Comparison of ENCODE assay signal across 18 cellular contexts in genomic region chr12:120999191-121000120, GRCh38. TPM values are rescaled to one million over a fixed set of nuclear protein-coding genes. Genes with fewer than 3 reads are reported as not detected.
A peak's percentile ranks its signal among the peaks of the same experiment; 100 is the strongest.
DNase-seq lines count a peak whose midpoint lies in the region; ATAC-seq, FAIRE-seq and TF ChIP-seq lines count a peak whose summit lies in the region.
"Had no signal": no experiment of that assay in that cellular context is flagged by ENCODE, and none has a peak within 500 bp of the region (broad histone marks: within the 10 kb centered on the region; RNA-seq: fewer than 3 reads in every experiment).

No MANE protein-coding gene starts in this region.

- H3K36me3 ChIP-seq in HCT116 (ENCODE audit: control insufficient read depth in 1 of 2, insufficient read depth in 2 of 2, low read length in 2 of 2) (peaks cover 8 to 14% of the 10 kb centered on the region in 2 experiments; a peak in 3 of 4 replicates), H1 (ENCODE audit: control insufficient read depth in 2 of 4, insufficient read depth in 4 of 4, low read length in 3 of 4) (peaks cover 6 to 18% (median 10%) of the 10 kb centered on the region in 4 experiments; a peak in 6 of 8 replicates), lower lobe of right lung (peaks cover 28% of the 10 kb centered on the region)

- no peak overlapping the region for H2BK120ac ChIP-seq in H1 (replicated peaks; ENCODE audit: low read depth, low read length)

- H3K4me2 ChIP-seq in HCT116 (ENCODE audit: low read length) (no peak overlapping the region), H1 (ENCODE audit: insufficient read depth in 1 of 2, low read depth in 2 of 2, low read length in 2 of 2) (peak overlapping the region; percentile 34 to 64; a peak in 3 of 4 replicates)

- H2BK15ac ChIP-seq in H1 (ENCODE audit: low read length) = no peak overlapping the region

- peak overlapping the region; percentile 73; the same call in 1 of the 2 replicates for H4K8ac ChIP-seq in H1 (ENCODE audit: extremely low read depth, insufficient read depth, low read length)

- no peaks in the 10 kb centered on the region for H3K79me1 ChIP-seq in H1 (ENCODE audit: low read depth, low read length)

- H3K23ac ChIP-seq in H1 (ENCODE audit: insufficient read length) = no peak overlapping the region

- H4K91ac ChIP-seq in H1 (replicated peaks; ENCODE audit: insufficient read length, low read length) = peak overlapping the region; percentile 61

- H3K79me2 ChIP-seq in HCT116 (ENCODE audit: insufficient read depth, low read length) (no peaks in the 10 kb centered on the region), H1 (ENCODE audit: control insufficient read depth in 1 of 2, insufficient read depth in 2 of 2, low read length in 2 of 2) (no peaks in the 10 kb centered on the region)

- CTCF ChIA-PET in HCT116 (lab: Charles Lee) = no interaction called here
- CTCF ChIA-PET in H1 (lab: Charles Lee; ENCODE audit: partially characterized antibody) = interaction anchor here (1.0 to 1.7 kb wide), 2 partner anchors 10 kb away, joined by 3 to 9 read pairs; no protein-coding TSS in a partner anchor

- no peak for TF ChIP-seq CTCF in HCT116 (IDR thresholded peaks at IDR 0.05 in 2 of 3, conservative IDR thresholded peaks at IDR 0.05 in 1 of 3; ENCODE audit: borderline replicate concordance in 1 of 3, insufficient read depth in 1 of 3, low read depth in 2 of 3, low read length in 2 of 3)
- TF ChIP-seq CTCF in H1 (IDR thresholded peaks at IDR 0.05; ENCODE audit: control extremely low read depth in 1 of 3, insufficient read depth in 1 of 3, low read depth in 1 of 3, low read length in 3 of 3) = no peak
- TF ChIP-seq CTCF in lower lobe of right lung (IDR thresholded peaks at IDR 0.05) = no peak

- H3K9me2 ChIP-seq in HCT116 (ENCODE audit: insufficient read depth) = no peaks in the 10 kb centered on the region

- DNase-seq in AG20443 (ENCODE audit: low spot score) (peak; percentile 67), HCT116 (ENCODE audit: low read depth, low spot score) (no peak), H1 (ENCODE audit: low read depth in 1 of 2, low spot score in 2 of 2) (peak; percentile 38 to 81), lower lobe of right lung (peak; percentile 40), SHP77 (lab: John Stamatoyannopoulos, UW) (no peak), NCI-H526 (lab: John Stamatoyannopoulos, UW) (no peak)
- no peak for DNase-seq in stimulated activated CD4-positive, alpha-beta T cell treated with anti-CD3 and anti-CD28 coated beads, Interleukin-12 subunit alpha, Interleukin-12 subunit beta, amount 100 ng/mL, for 4 hours
- no peak for DNase-seq in activated CD8-positive, alpha-beta memory T cell treated with anti-CD3 and anti-CD28 coated beads, Interleukin-2, amount 50 U/mL, for 4 hours
- DNase-seq: activated CD4-positive, alpha-beta T cell treated with anti-CD3 and anti-CD28 coated beads, Interleukin-2, amount 10 ng/mL, durations not matched to agents 24 days and 14 days; amygdala; DMS79 treated with DMSO at 0.1 percent for 48 hours; NCI-H187 treated with DMSO at 0.1 percent for 48 hours; SIG-M5; stimulated activated CD4-positive, alpha-beta T cell treated with anti-CD3 and anti-CD28 coated beads, Interleukin-15, amount 100 ng/mL, for 24 hours; T1000 had no signal

- no peak overlapping the region for H2BK20ac ChIP-seq in H1 (ENCODE audit: low read length)

- TF ChIP-seq RAD21 in HCT116 (IDR thresholded peaks at IDR 0.05; ENCODE audit: low read depth) (no peak), H1 (IDR thresholded peaks at IDR 0.05 in 1 of 2, conservative IDR thresholded peaks at IDR 0.05 in 1 of 2; ENCODE audit: low read depth in 2 of 2, low read length in 2 of 2) (no peak)

- peak overlapping the region; percentile 62 for H3K4ac ChIP-seq in H1 (replicated peaks; ENCODE audit: insufficient read length, low read depth, low read length)

- RAD21 ChIA-PET in HCT116 (lab: Charles Lee; ENCODE audit: low non-redundant PET in 1 of 2, low total read pairs in 2 of 2, uncharacterized antibody in 2 of 2, unreplicated experiment in 2 of 2) = no interaction called here

- TF ChIP-seq POLR2A in HCT116 (IDR thresholded peaks at IDR 0.05; ENCODE audit: borderline replicate concordance, extremely low read depth, insufficient read depth, insufficient read length) = no peak
- TF ChIP-seq POLR2A in H1 (IDR thresholded peaks at IDR 0.05; ENCODE audit: control extremely low read depth in 1 of 2, low read depth in 2 of 2, low read length in 2 of 2) = no peak

- no peak overlapping the region for H4K5ac ChIP-seq in H1 (ENCODE audit: insufficient read length, low read depth, low read length)

- no peak overlapping the region for H3K27ac ChIP-seq in HCT116 (ENCODE audit: low read depth, low read length)
- H3K27ac ChIP-seq in H1 (ENCODE audit: low read depth, low read length) = no peak overlapping the region
- H3K27ac ChIP-seq in lower lobe of right lung = no peak overlapping the region
- H3K27ac ChIP-seq: BLaER1 treated with 17β-estradiol and CSF1 and Interleukin-3, amounts not matched to agents 10 nM and 100 nM; thyroid gland had no signal

- H3K56ac ChIP-seq in H1 (replicated peaks; ENCODE audit: insufficient read length, low read depth, low read length) = no peak overlapping the region

- H3K18ac ChIP-seq in H1 (ENCODE audit: extremely low read depth, low read length) = no peak overlapping the region; the same call in none of the 2 replicates

- H3K4me3 ChIP-seq in HCT116 (replicated peaks in 1 of 2; ENCODE audit: low read depth in 1 of 2, low read length in 2 of 2) (no peak overlapping the region), H1 (ENCODE audit: extremely low read depth in 1 of 4, insufficient read depth in 2 of 4, low read depth in 3 of 4, low read length in 4 of 4) (peak overlapping the region in 1 of 4 experiments; percentile 44; a peak in 2 of 8 replicates), lower lobe of right lung (no peak overlapping the region)
- H3K4me3 ChIP-seq: BLaER1 treated with 17β-estradiol and CSF1 and Interleukin-3, amounts not matched to agents 10 nM and 100 nM; thyroid gland had no signal

- H3K4me1 ChIP-seq in HCT116 (ENCODE audit: control insufficient read depth in 1 of 2, insufficient read depth in 2 of 2, low read length in 2 of 2) (no peaks in the 10 kb centered on the region), H1 (replicated peaks in 1 of 4; ENCODE audit: control insufficient read depth in 3 of 4, insufficient read depth in 4 of 4, low read length in 3 of 4) (peaks cover 2 to 6% (median 3%) of the 10 kb centered on the region in 4 experiments; a peak in 6 of 7 replicates), lower lobe of right lung (no peaks in the 10 kb centered on the region)

- no peaks in the 10 kb centered on the region for H4K20me1 ChIP-seq in HCT116 (ENCODE audit: insufficient read depth)
- peaks cover 0 to 5% of the 10 kb centered on the region in 2 experiments for H4K20me1 ChIP-seq in H1 (replicated peaks in 1 of 2; ENCODE audit: control insufficient read depth in 1 of 2, insufficient read depth in 2 of 2, low read length in 2 of 2)

- H2AFZ ChIP-seq in HCT116 (ENCODE audit: low read depth, low read length, poor library complexity, severe bottlenecking) (no peak overlapping the region), H1 (ENCODE audit: low read length) (no peak overlapping the region)

- 0 out of 2 replicates have a peak overlapping the region, but pooled peaks have one; percentile 16 for H2BK5ac ChIP-seq in H1 (ENCODE audit: low read depth, low read length)

- no TSS peak for BruUV-seq in HCT116 (replicated peaks; lab: Mats Ljungman, UMichigan)

- ATAC-seq in HCT116 (peak; percentile 72), lower lobe of right lung (peak in 1 of 2 donors; percentile 37)

- no peaks in the 10 kb centered on the region for H3K9me3 ChIP-seq in HCT116 (ENCODE audit: control insufficient read depth in 1 of 2, insufficient read depth in 1 of 2, low read depth in 1 of 2, low read length in 2 of 2)
- no peaks in the 10 kb centered on the region for H3K9me3 ChIP-seq in H1 (ENCODE audit: insufficient read depth in 2 of 2, low read depth in 1 of 2, low read length in 1 of 2)
- H3K9me3 ChIP-seq in lower lobe of right lung = no peaks in the 10 kb centered on the region
- H3K9me3 ChIP-seq: BLaER1 treated with 17β-estradiol and CSF1 and Interleukin-3, amounts not matched to agents 10 nM and 100 nM; thyroid gland had no signal

- peaks cover 14% of the 10 kb centered on the region; the same call in 1 of the 2 replicates for H3K23me2 ChIP-seq in H1 (ENCODE audit: low read depth, low read length)

- WGBS in H1 (ENCODE audit: extremely low coverage in 1 of 2, insufficient coverage in 1 of 2, insufficient read length in 1 of 2, insufficient replicate concordance in 2 of 2, low coverage in 1 of 2, low lambda C conversion rate in 2 of 2, missing lambda C conversion rate in 1 of 2), 2 experiments = 53% methylated on average over 16 of the region's 23 CpGs; no CpG with 5 or more reads in 1 of the 2 experiments

- intact Hi-C loops in HCT116 (cut with micrococcal nuclease) (loop anchor here (10.0 kb wide), 1 partner anchor 355 kb away; the partner anchor contains the start of gene CABP1), lower lobe of right lung (cut with DNase I) (no loop called here)

- H3K9ac ChIP-seq in HCT116 (ENCODE audit: low read length) (no peak overlapping the region), H1 (replicated peaks in 1 of 4; ENCODE audit: extremely low read depth in 1 of 4, low read depth in 3 of 4, low read length in 3 of 4) (peak overlapping the region in 2 of 4 experiments; percentile 4 to 13; a peak in 3 of 7 replicates)
- H3K9ac ChIP-seq: BLaER1 treated with 17β-estradiol and CSF1 and Interleukin-3, amounts not matched to agents 10 nM and 100 nM had no signal

- POLR2A ChIA-PET in HCT116 (lab: Charles Lee) (no interaction called here), H1 (lab: Charles Lee; ENCODE audit: partially characterized antibody) (interaction anchor here (0.7 to 1.3 kb wide), 3 partner anchors 10 to 271 kb away, joined by 3 to 7 read pairs (median 5); no protein-coding TSS in a partner anchor)

- H2BK12ac ChIP-seq in H1 (ENCODE audit: low read depth, low read length) = no peak overlapping the region

- TF ChIP-seq EP300 in H1 (IDR thresholded peaks at IDR 0.05; ENCODE audit: borderline replicate concordance in 1 of 2, low read depth in 2 of 2, low read length in 2 of 2) = no peak

- H3K14ac ChIP-seq in H1 (ENCODE audit: insufficient read length) = no peak overlapping the region

- FAIRE-seq in H1 (lab: Jason Lieb, UNC) = no peak
- FAIRE-seq: GM12892 had no signal

- no peak overlapping the region for H2AK5ac ChIP-seq in H1 (ENCODE audit: low read depth, low read length)

- no peaks in the 10 kb centered on the region for H3K27me3 ChIP-seq in HCT116 (ENCODE audit: insufficient read depth, low read length)
- no peaks in the 10 kb centered on the region for H3K27me3 ChIP-seq in H1 (replicated peaks in 1 of 4; ENCODE audit: control insufficient read depth in 3 of 4, extremely low read depth in 1 of 4, insufficient read depth in 3 of 4, low read length in 3 of 4)
- H3K27me3 ChIP-seq in lower lobe of right lung (ENCODE audit: low read depth) = peaks cover 4% of the 10 kb centered on the region
- H3K27me3 ChIP-seq: BLaER1 treated with 17β-estradiol and CSF1 and Interleukin-3, amounts not matched to agents 10 nM and 100 nM; thyroid gland had no signal

RNA-seq across cellular contexts. Expression of gene C12orf43, which starts 16.8 kb away (rescaled TPM):
- total RNA-seq in HCT116 (2021; ENCODE audit: unreplicated experiment) (16.2 TPM), lower lobe of right lung (12.3 TPM)
- polyA plus RNA-seq in HCT116 (2012) = 9.7 and 10.8 TPM in 2 replicates
- total RNA-seq in H1 (2021; fragmentation: NEBNext Ultra II Directional; extraction: Animal tissue kit (Norgen Biotek cat#: 25700)) = 22.3 and 23.7 TPM in 2 replicates
- polyA plus RNA-seq in H1 (2011; rRNA removed) = 9.2 and 12.3 TPM in 2 replicates
- 18.5 TPM for polyA plus RNA-seq in H1 (2011; cell fraction: cytosol; rRNA removed)
- 18.9 TPM for polyA plus RNA-seq in H1 (2011; cell fraction: nucleus; rRNA removed)
- 14.1 to 23.5 TPM (median 18.3 TPM) in 4 replicates for polyA plus RNA-seq in H1 (2012, experiment 1 of 2)
- 11.5 TPM for polyA plus RNA-seq in H1 (2012, experiment 2 of 2)
- polyA plus RNA-seq in H1 (2013, experiment 1 of 2) = 17.1 TPM
- 16.8 TPM for polyA plus RNA-seq in H1 (2013, experiment 2 of 2)
- 7.4 and 9.7 TPM in 2 replicates for polyA minus RNA-seq in H1 (2011; rRNA and poly(A)+ RNA removed)
- 11.4 TPM for polyA minus RNA-seq in H1 (2011; cell fraction: cytosol; rRNA and poly(A)+ RNA removed)
- polyA minus RNA-seq in H1 (2011; cell fraction: nucleus; rRNA and poly(A)+ RNA removed) = 11.0 TPM

RNA-seq across cellular contexts. Expression of gene HNF1A, which starts 21.1 kb away (rescaled TPM):
- not detected for total RNA-seq in HCT116 (2021; ENCODE audit: unreplicated experiment)
- 0.03 TPM in 1 of 2 replicates, not detected in the other for polyA plus RNA-seq in HCT116 (2012)
- total RNA-seq in H1 (2021; fragmentation: NEBNext Ultra II Directional; extraction: Animal tissue kit (Norgen Biotek cat#: 25700)) = not detected in 2 replicates
- polyA plus RNA-seq in H1 (2011; rRNA removed) = 0.02 TPM in 1 of 2 replicates, not detected in the other
- polyA plus RNA-seq in H1 (2011; cell fraction: cytosol; rRNA removed) = 0.08 TPM
- not detected for polyA plus RNA-seq in H1 (2011; cell fraction: nucleus; rRNA removed)
- polyA plus RNA-seq in H1 (2012, experiment 1 of 2) = 0.50 TPM in 1 of 4 replicates, not detected in the others
- not detected for polyA plus RNA-seq in H1 (2012, experiment 2 of 2)
- polyA plus RNA-seq in H1 (2013, experiment 1 of 2) = 0.02 TPM
- polyA plus RNA-seq in H1 (2013, experiment 2 of 2) = not detected
- polyA minus RNA-seq in H1 (2011; rRNA and poly(A)+ RNA removed) = not detected in 2 replicates
- polyA minus RNA-seq in H1 (2011; cell fraction: cytosol; rRNA and poly(A)+ RNA removed) = not detected
- polyA minus RNA-seq in H1 (2011; cell fraction: nucleus; rRNA and poly(A)+ RNA removed) = not detected
- total RNA-seq in lower lobe of right lung = 0.24 TPM
- total RNA-seq: activated CD4-positive, alpha-beta T cell treated with anti-CD3 and anti-CD28 coated beads, Interleukin-2, amount 10 ng/mL, durations not matched to agents 24 days and 14 days; thyroid gland had no signal

RNA-seq across cellular contexts. Expression of gene OASL, which starts 39.6 kb away (rescaled TPM):
- total RNA-seq in HCT116 (2021; ENCODE audit: unreplicated experiment) (4.1 TPM), lower lobe of right lung (21.1 TPM)
- 2.8 and 5.2 TPM in 2 replicates for polyA plus RNA-seq in HCT116 (2012)
- total RNA-seq in H1 (2021; fragmentation: NEBNext Ultra II Directional; extraction: Animal tissue kit (Norgen Biotek cat#: 25700)) = not detected in 2 replicates
- polyA plus RNA-seq in H1 (2011; rRNA removed) = not detected in 2 replicates
- polyA plus RNA-seq in H1 (2011; cell fraction: cytosol; rRNA removed) = not detected
- polyA plus RNA-seq in H1 (2011; cell fraction: nucleus; rRNA removed) = not detected
- polyA plus RNA-seq in H1 (2012, experiment 1 of 2) = not detected in 4 replicates
- polyA plus RNA-seq in H1 (2012, experiment 2 of 2) = not detected
- not detected for polyA plus RNA-seq in H1 (2013, experiment 1 of 2)
- polyA plus RNA-seq in H1 (2013, experiment 2 of 2) = not detected
- polyA minus RNA-seq in H1 (2011; rRNA and poly(A)+ RNA removed) = not detected in 2 replicates
- not detected for polyA minus RNA-seq in H1 (2011; cell fraction: cytosol; rRNA and poly(A)+ RNA removed)
- not detected for polyA minus RNA-seq in H1 (2011; cell fraction: nucleus; rRNA and poly(A)+ RNA removed)

Comparison
In these comparisons a context has a peak if more than half of its experiments do, and no peak if none do; other contexts are left out.
1. DNase-seq: peak in AG20443 (single experiment), H1 (2 of 2) and lower lobe of right lung (single experiment); none in HCT116 (single experiment), SHP77 (0 of 2), NCI-H526 (0 of 2), stimulated activated CD4-positive, alpha-beta T cell treated with anti-CD3 and anti-CD28 coated beads, Interleukin-12 subunit alpha, Interleukin-12 subunit beta, amount 100 ng/mL, for 4 hours (single experiment) and activated CD8-positive, alpha-beta memory T cell treated with anti-CD3 and anti-CD28 coated beads, Interleukin-2, amount 50 U/mL, for 4 hours (single experiment).